Comparison of ENCODE assay signal across 9 cellular contexts in the genomic region with DNA sequence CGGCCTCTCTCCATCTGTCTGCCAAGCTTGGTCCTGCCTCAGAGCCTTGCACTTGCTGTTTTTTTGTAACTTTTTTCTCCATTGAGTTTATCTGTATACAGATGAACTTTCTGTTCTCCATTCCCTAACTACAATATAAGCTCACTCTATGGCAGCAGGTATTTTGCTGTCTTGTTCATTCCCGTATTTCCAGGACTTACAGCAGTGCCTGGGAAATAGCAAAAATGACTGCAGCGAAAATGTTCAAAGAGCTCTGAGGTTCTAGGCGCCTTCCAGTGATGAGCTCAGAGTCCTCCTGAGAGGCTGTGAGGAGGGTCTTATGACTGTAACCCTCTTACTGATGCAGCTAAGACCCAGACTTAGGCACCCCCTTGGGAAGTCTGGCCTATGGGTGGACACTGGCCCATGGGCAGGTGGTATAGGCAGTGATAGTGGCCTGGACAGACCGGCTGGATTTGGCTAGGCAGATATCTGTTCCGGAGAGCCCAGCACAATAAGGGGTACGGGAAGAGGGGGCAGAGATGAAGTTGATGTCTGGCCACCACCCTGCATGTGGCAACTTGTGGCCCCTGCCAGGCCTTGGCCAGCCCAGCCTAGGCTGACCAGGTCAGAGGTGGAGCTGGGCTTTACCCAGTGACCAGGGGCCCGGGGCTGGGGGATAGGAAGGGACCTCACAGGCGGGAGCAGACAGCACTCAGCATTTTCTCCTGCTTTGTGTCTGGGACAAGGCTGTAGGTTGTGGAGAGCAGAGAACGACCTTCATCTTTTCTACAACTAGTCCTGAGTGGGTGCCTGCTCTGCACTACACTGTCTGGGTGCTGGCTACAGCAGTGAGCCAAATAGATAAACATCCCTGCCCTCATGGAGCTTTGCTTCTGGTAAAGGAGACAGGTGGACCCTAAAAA. TPM values are rescaled to one million over a fixed set of nuclear protein-coding genes. Genes with fewer than 3 reads are reported as not detected.
A peak's percentile ranks its signal among the peaks of the same experiment; 100 is the strongest.
DNase-seq lines count a peak whose midpoint lies in the region; ATAC-seq, FAIRE-seq and TF ChIP-seq lines count a peak whose summit lies in the region.
"Had no signal": no experiment of that assay in that cellular context is flagged by ENCODE, and none has a peak within 500 bp of the region (broad histone marks: within the 10 kb centered on the region; RNA-seq: fewer than 3 reads in every experiment).

No MANE protein-coding gene starts in this region.

- POLR2A ChIA-PET in CD8-positive, alpha-beta T cell (lab: Charles Lee) = interaction anchor here (0.7 to 1.4 kb wide), 3 partner anchors 9 to 354 kb away, joined by 3 read pairs; no protein-coding TSS in a partner anchor

- peaks cover 73% of the 10 kb centered on the region for H3K36me3 Mint-ChIP-seq in CD8-positive, alpha-beta T cell
- H3K36me3 Mint-ChIP-seq in activated T-helper 17 cell treated with anti-CD3 and anti-CD28 coated beads, Interleukin-2, amount 50 U/mL, for 72 hours (ENCODE audit: low read depth) = peaks cover 93% of the 10 kb centered on the region
- H3K36me3 Mint-ChIP-seq in natural killer cell treated with Interleukin-12 subunit alpha and Interleukin-12 subunit beta and Interleukin-15 and Interleukin-18, amount 100 ng/mL, for 72 hours = peaks cover 23% of the 10 kb centered on the region

- peaks cover 74% of the 10 kb centered on the region for H3K4me1 Mint-ChIP-seq in CD8-positive, alpha-beta T cell (ENCODE audit: low read depth)
- H3K4me1 Mint-ChIP-seq in activated T-helper 17 cell treated with anti-CD3 and anti-CD28 coated beads, Interleukin-2, amount 50 U/mL, for 72 hours = peaks cover 49% of the 10 kb centered on the region
- peaks cover 66 to 79% of the 10 kb centered on the region in 2 donors for H3K4me1 Mint-ChIP-seq in natural killer cell treated with Interleukin-12 subunit alpha and Interleukin-12 subunit beta and Interleukin-15 and Interleukin-18, amount 100 ng/mL, for 72 hours (ENCODE audit: low read depth in 2 of 2)

- H3K4me1 ChIP-seq in CD8-positive, alpha-beta T cell (ENCODE audit: insufficient read depth, low read length) = peaks cover 83% of the 10 kb centered on the region
- peaks cover 10% of the 10 kb centered on the region for H3K4me1 ChIP-seq in HUES48 (ENCODE audit: control insufficient read depth, insufficient read depth, low read length)

- no peaks in the 10 kb centered on the region for H3K9me3 ChIP-seq in CD8-positive, alpha-beta T cell (ENCODE audit: low read length)
- H3K9me3 ChIP-seq in HUES48 (ENCODE audit: control insufficient read depth, insufficient read depth, low read length) = no peaks in the 10 kb centered on the region

- intact Hi-C loops in CD8-positive, alpha-beta T cell (cut with DNase I, micrococcal nuclease) = loop anchor here (5.0 to 10.0 kb wide), 11 partner anchors 88 to 1762 kb away; partner anchors contain the start of genes CBX7 (in 1 of the 2), DDX17 (in 1 of the 2), GTPBP1 (in 1 of the 2) and JOSD1 (in 1 of the 2)

- no peaks in the 10 kb centered on the region for H3K27me3 Mint-ChIP-seq in CD8-positive, alpha-beta T cell (ENCODE audit: low read depth)
- H3K27me3 Mint-ChIP-seq in activated T-helper 17 cell treated with anti-CD3 and anti-CD28 coated beads, Interleukin-2, amount 50 U/mL, for 72 hours = no peaks in the 10 kb centered on the region
- H3K27me3 Mint-ChIP-seq in natural killer cell treated with Interleukin-12 subunit alpha and Interleukin-12 subunit beta and Interleukin-15 and Interleukin-18, amount 100 ng/mL, for 72 hours = no peaks in the 10 kb centered on the region

- H3K9ac ChIP-seq in HUES48 (ENCODE audit: low read depth, low read length) = no peak overlapping the region

- peaks cover 38% of the 10 kb centered on the region for H3K36me3 ChIP-seq in CD8-positive, alpha-beta T cell (ENCODE audit: insufficient read depth, low read length)
- peaks cover 56% of the 10 kb centered on the region for H3K36me3 ChIP-seq in HUES48 (ENCODE audit: control insufficient read depth, insufficient read depth, low read length)

- no peak for DNase-seq in CD8-positive, alpha-beta T cell
- no peak for DNase-seq in natural killer cell treated with Interleukin-12 subunit alpha and Interleukin-12 subunit beta and Interleukin-15 and Interleukin-18, amount 100 ng/mL, for 72 hours (ENCODE audit: low spot score)
- DNase-seq in NCI-H2081 (lab: John Stamatoyannopoulos, UW) = no peak
- DNase-seq in NCI-H1694 (lab: John Stamatoyannopoulos, UW) = no peak
- DNase-seq in frontal cortex (ENCODE audit: low spot score in 2 of 2) = no peak
- DNase-seq: SIG-M5 had no signal

- ATAC-seq in CD8-positive, alpha-beta T cell = no peak
- no peak for ATAC-seq in activated T-helper 17 cell treated with anti-CD3 and anti-CD28 coated beads, Interleukin-2, amount 50 U/mL, for 72 hours (replicated peaks)
- ATAC-seq in natural killer cell treated with Interleukin-12 subunit alpha and Interleukin-12 subunit beta and Interleukin-15 and Interleukin-18, amount 100 ng/mL, for 72 hours = no peak
- ATAC-seq in GM21360 (IDR thresholded peaks at IDR 0.05; ENCODE audit: unreplicated experiment) = no peak

- no peak overlapping the region for H3K4me3 Mint-ChIP-seq in CD8-positive, alpha-beta T cell
- peak overlapping the region; percentile 46 for H3K4me3 Mint-ChIP-seq in activated T-helper 17 cell treated with anti-CD3 and anti-CD28 coated beads, Interleukin-2, amount 50 U/mL, for 72 hours
- peak overlapping the region; percentile 65 for H3K4me3 Mint-ChIP-seq in natural killer cell treated with Interleukin-12 subunit alpha and Interleukin-12 subunit beta and Interleukin-15 and Interleukin-18, amount 100 ng/mL, for 72 hours

- no peak overlapping the region for H3K27ac ChIP-seq in CD8-positive, alpha-beta T cell (ENCODE audit: low read depth, low read length)
- peak overlapping the region; percentile 0 for H3K27ac ChIP-seq in HUES48 (ENCODE audit: low read depth, low read length)

- CTCF ChIA-PET in CD8-positive, alpha-beta T cell (lab: Charles Lee) = interaction anchor here (1.1 to 11.9 kb wide), 5 partner anchors 10 to 500 kb away, joined by 3 to 287 read pairs (median 16); no protein-coding TSS in a partner anchor

- no peak for FAIRE-seq in frontal cortex (lab: Jason Lieb, UNC)

- H3K27me3 ChIP-seq in CD8-positive, alpha-beta T cell (ENCODE audit: insufficient read depth, low read length) = no peaks in the 10 kb centered on the region
- H3K27me3 ChIP-seq in HUES48 (ENCODE audit: control insufficient read depth, insufficient read depth, low read length) = no peaks in the 10 kb centered on the region

- peak overlapping the region; percentile 72 for H3K27ac Mint-ChIP-seq in CD8-positive, alpha-beta T cell
- H3K27ac Mint-ChIP-seq in activated T-helper 17 cell treated with anti-CD3 and anti-CD28 coated beads, Interleukin-2, amount 50 U/mL, for 72 hours = peak overlapping the region; percentile 71
- peak overlapping the region; percentile 59 to 79 for H3K27ac Mint-ChIP-seq in natural killer cell treated with Interleukin-12 subunit alpha and Interleukin-12 subunit beta and Interleukin-15 and Interleukin-18, amount 100 ng/mL, for 72 hours

- no peaks in the 10 kb centered on the region for H3K9me3 Mint-ChIP-seq in CD8-positive, alpha-beta T cell
- no peaks in the 10 kb centered on the region for H3K9me3 Mint-ChIP-seq in activated T-helper 17 cell treated with anti-CD3 and anti-CD28 coated beads, Interleukin-2, amount 50 U/mL, for 72 hours
- H3K9me3 Mint-ChIP-seq in natural killer cell treated with Interleukin-12 subunit alpha and Interleukin-12 subunit beta and Interleukin-15 and Interleukin-18, amount 100 ng/mL, for 72 hours = no peaks in the 10 kb centered on the region

- no peak for TF ChIP-seq CTCF in CD8-positive, alpha-beta T cell (IDR thresholded peaks at IDR 0.05)

- H3K4me3 ChIP-seq in CD8-positive, alpha-beta T cell (ENCODE audit: low read depth, low read length) = no peak overlapping the region
- no peak overlapping the region for H3K4me3 ChIP-seq in HUES48 (ENCODE audit: low read depth, low read length)

RNA-seq across cellular contexts. Expression of gene ATF4, which starts 4.6 kb away (rescaled TPM):
- 100 to 1,000 TPM; 327 to 329 TPM for total RNA-seq in CD8-positive, alpha-beta T cell
- 100 to 1,000 TPM; 338 to 432 TPM for total RNA-seq in activated T-helper 17 cell treated with anti-CD3 and anti-CD28 coated beads, Interleukin-2, amount 50 U/mL, for 72 hours
- total RNA-seq in natural killer cell treated with Interleukin-12 subunit alpha and Interleukin-12 subunit beta and Interleukin-15 and Interleukin-18, amount 100 ng/mL, for 72 hours = 100 to 1,000 TPM; 463 to 472 TPM
- 92.9 TPM for total RNA-seq in frontal cortex

RNA-seq across cellular contexts. Expression of gene RPS19BP1, which starts 7.5 kb away (rescaled TPM):
- total RNA-seq in CD8-positive, alpha-beta T cell = 10 to 100 TPM; 69.0 to 70.5 TPM
- total RNA-seq in activated T-helper 17 cell treated with anti-CD3 and anti-CD28 coated beads, Interleukin-2, amount 50 U/mL, for 72 hours = 100 to 1,000 TPM in 1 of 2 donors, 10 to 100 TPM in 1; 61.3 to 102 TPM
- total RNA-seq in natural killer cell treated with Interleukin-12 subunit alpha and Interleukin-12 subunit beta and Interleukin-15 and Interleukin-18, amount 100 ng/mL, for 72 hours = 100 to 1,000 TPM in 1 of 2 donors, 10 to 100 TPM in 1; 84.1 to 122 TPM
- total RNA-seq in frontal cortex = 19.6 TPM

RNA-seq across cellular contexts. Expression of gene MIEF1, which starts 22.9 kb away (rescaled TPM):
- total RNA-seq in CD8-positive, alpha-beta T cell = 10 to 100 TPM; 24.8 to 25.3 TPM
- 10 to 100 TPM; 34.7 to 54.0 TPM for total RNA-seq in activated T-helper 17 cell treated with anti-CD3 and anti-CD28 coated beads, Interleukin-2, amount 50 U/mL, for 72 hours
- 10 to 100 TPM; 49.6 to 71.2 TPM for total RNA-seq in natural killer cell treated with Interleukin-12 subunit alpha and Interleukin-12 subunit beta and Interleukin-15 and Interleukin-18, amount 100 ng/mL, for 72 hours
- 16.3 TPM for total RNA-seq in frontal cortex

RNA-seq across cellular contexts. Expression of gene CACNA1I, which starts 45.5 kb away (rescaled TPM):
- total RNA-seq in CD8-positive, alpha-beta T cell = 1 to 10 TPM; 5.5 to 5.9 TPM
- total RNA-seq in activated T-helper 17 cell treated with anti-CD3 and anti-CD28 coated beads, Interleukin-2, amount 50 U/mL, for 72 hours = 1 to 10 TPM in 1 of 2 donors, under 1 TPM in 1; 0.84 to 5.3 TPM
- under 1 TPM in 1 of 2 donors, not detected in 1; 0.17 TPM for total RNA-seq in natural killer cell treated with Interleukin-12 subunit alpha and Interleukin-12 subunit beta and Interleukin-15 and Interleukin-18, amount 100 ng/mL, for 72 hours
- 5.3 TPM for total RNA-seq in frontal cortex
